In the genomic region with DNA sequence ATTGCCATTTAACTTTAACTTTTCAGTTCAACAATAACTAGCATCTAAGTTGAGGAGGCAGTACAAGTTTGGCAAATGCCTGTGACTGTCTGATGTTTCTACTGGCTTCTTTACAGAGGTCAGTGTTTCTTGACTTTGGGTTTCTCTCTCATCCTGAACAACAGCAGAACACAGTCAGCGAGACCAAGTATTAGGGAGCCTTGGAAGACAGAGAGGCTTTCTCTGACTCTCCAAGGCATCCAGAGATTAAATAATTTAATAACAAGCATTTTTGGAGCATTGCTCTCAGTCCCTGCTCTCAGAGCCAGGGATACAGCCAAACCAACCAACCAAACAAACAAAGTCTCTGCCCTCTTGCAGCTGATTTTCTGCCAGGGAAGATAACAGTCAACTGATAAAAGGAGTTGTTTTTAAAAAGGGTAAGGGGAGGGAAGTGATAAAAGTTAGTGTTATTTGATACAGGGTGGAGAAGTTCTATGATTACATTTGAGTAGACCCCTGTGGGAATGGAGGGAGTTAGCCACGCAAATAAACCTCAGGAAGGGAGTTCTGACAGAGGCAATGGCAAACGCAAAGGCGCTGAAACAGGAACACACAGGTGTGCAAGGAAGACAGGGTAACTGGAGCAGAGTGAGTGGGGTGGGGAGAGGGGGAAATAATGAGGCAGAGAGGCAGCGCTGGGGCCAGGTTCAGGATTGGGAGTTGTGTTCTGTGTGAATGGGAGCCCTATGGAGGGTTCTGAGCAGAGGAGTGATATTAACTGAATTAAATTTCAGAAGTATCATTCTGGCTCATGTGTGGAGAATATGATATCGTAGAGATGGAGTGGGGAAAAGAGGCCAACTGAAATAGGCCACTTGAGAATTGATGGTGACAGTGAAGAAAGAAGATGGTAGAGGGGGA, we compare ENCODE assay signal across 18 cellular contexts. TPM values are rescaled to one million over a fixed set of nuclear protein-coding genes. Genes with fewer than 3 reads are reported as not detected.
"Had no signal": no experiment of that assay in that cellular context is flagged by ENCODE, and none has a peak within 500 bp of the region (broad histone marks: within the 10 kb centered on the region; RNA-seq: fewer than 3 reads in every experiment).

No MANE protein-coding gene starts in this region.

- ATAC-seq: activated T-cell treated with anti-CD3 and anti-CD28 coated beads, Interleukin-2, amount 50 U/mL, for 4 hours; heart left ventricle; naive thymus-derived CD8-positive, alpha-beta T cell; stimulated activated naive CD8-positive, alpha-beta T cell treated with anti-CD3 and anti-CD28 coated beads, Interleukin-15, Interleukin-2, amounts not matched to agents 100 U/mL and 50 U/mL, for 24 hours; WTC11 had no signal

- DNase-seq: activated naive CD4-positive, alpha-beta T cell treated with Interleukin-2 at 50 U/mL for 16 hours; activated naive CD8-positive, alpha-beta T cell treated with anti-CD3 and anti-CD28 coated beads for 36 hours; activated T-cell treated with anti-CD3 and anti-CD28 coated beads, Interleukin-2, amount 50 U/mL, for 4 hours; colonic mucosa; heart left ventricle; naive thymus-derived CD8-positive, alpha-beta T cell; stimulated activated CD4-positive, alpha-beta T cell treated with anti-CD3 and anti-CD28 coated beads, Interleukin-12 subunit alpha, Interleukin-12 subunit beta, amount 100 ng/mL, for 4 hours; stimulated activated CD4-positive, alpha-beta T cell treated with anti-CD3 and anti-CD28 coated beads, Interleukin-4, amount 100 ng/mL, for 4 hours; stimulated activated naive CD8-positive, alpha-beta T cell treated with anti-CD3 and anti-CD28 coated beads, Interleukin-15, Interleukin-2, amounts not matched to agents 100 U/mL and 50 U/mL, for 24 hours; thyroid gland had no signal

- FAIRE-seq: islet of Langerhans had no signal

RNA-seq across cellular contexts. Expression of a gene that starts 55.2 kb away (rescaled TPM):
- total RNA-seq: activated naive CD8-positive, alpha-beta T cell treated with anti-CD3 and anti-CD28 coated beads for 36 hours; activated T-cell treated with anti-CD3 and anti-CD28 coated beads, Interleukin-2, amount 50 U/mL, for 4 hours; activated T-helper 2 cell treated with anti-CD3 and anti-CD28 coated beads, Interferon-gamma antibody, Interleukin-2, Interleukin-4, amounts not matched to agents 10 μg/mL and 5 μg/mL and 100 μg/mL, durations not matched to agents 14 hours and 24 hours and 36 hours; colonic mucosa; fibroblast of villous mesenchyme; lung; naive thymus-derived CD8-positive, alpha-beta T cell; osteocyte; skeletal muscle tissue; T-helper 2 cell treated with Interferon-gamma antibody and Interleukin-4, amounts not matched to agents 100 ng/mL and 5 ng/mL, for 36 hours; thyroid gland; WTC11 had no signal
